Comparison of ENCODE assay signal across 17 cellular contexts in genomic region chr12:1185460-1186182, GRCh38.
DNase-seq lines count a peak whose midpoint lies in the region; ATAC-seq and TF ChIP-seq lines count a peak whose summit lies in the region.
"Had no signal": no experiment of that assay in that cellular context is flagged by ENCODE, and none has a peak within 500 bp of the region (broad histone marks: within the 10 kb centered on the region; RNA-seq: fewer than 3 reads in every experiment).

No MANE protein-coding gene starts in this region.

- H3K4me2 ChIP-seq in osteoblast (ENCODE audit: insufficient read depth, low read length) = no peak overlapping the region
- H3K4me2 ChIP-seq: A549 had no signal

- H3K9me3 ChIP-seq in HUES48 (ENCODE audit: control insufficient read depth, insufficient read depth, low read length) = no peaks in the 10 kb centered on the region
- no peaks in the 10 kb centered on the region for H3K9me3 ChIP-seq in osteoblast (ENCODE audit: low read depth, low read length)
- H3K9me3 ChIP-seq: A549, ovary, testis had no signal

- peaks cover 10% of the 10 kb centered on the region for H3K4me1 Mint-ChIP-seq in activated CD4-positive, alpha-beta memory T cell treated with anti-CD3 and anti-CD28 coated beads for 36 hours (ENCODE audit: low read depth)
- peaks cover 7% of the 10 kb centered on the region for H3K4me1 Mint-ChIP-seq in activated CD4-positive, alpha-beta memory T cell treated with anti-CD3 and anti-CD28 coated beads, Interleukin-2, amount 10 ng/mL, durations not matched to agents 7 days and 5 days

- H3K27ac ChIP-seq in HUES48 (ENCODE audit: low read depth, low read length) (peak overlapping the region; percentile 14), osteoblast (ENCODE audit: low read depth, low read length) (peak overlapping the region; percentile 81)
- H3K27ac ChIP-seq: A549, ovary, testis had no signal

- H2AFZ ChIP-seq in osteoblast (ENCODE audit: low read length) = no peak overlapping the region

- CTCF ChIA-PET in activated CD4-positive, alpha-beta memory T cell treated with anti-CD3 and anti-CD28 coated beads for 36 hours (lab: Charles Lee) = interaction anchor here (2.8 kb wide), 1 partner anchor 67 kb away, joined by 13 read pairs; no protein-coding TSS in a partner anchor
- CTCF ChIA-PET in activated CD4-positive, alpha-beta memory T cell treated with anti-CD3 and anti-CD28 coated beads, Interleukin-2, amount 10 ng/mL, durations not matched to agents 7 days and 5 days (lab: Charles Lee) = no interaction called here

- TF ChIP-seq CTCF in osteoblast (IDR thresholded peaks at IDR 0.05; ENCODE audit: extremely low read depth, low read depth, low read length) = no peak

- no peaks in the 10 kb centered on the region for H3K27me3 ChIP-seq in HUES48 (ENCODE audit: control insufficient read depth, insufficient read depth, low read length)
- H3K27me3 ChIP-seq in osteoblast (ENCODE audit: insufficient read depth, low read length) = no peaks in the 10 kb centered on the region
- H3K27me3 ChIP-seq: ovary, testis had no signal

- no peaks in the 10 kb centered on the region for H3K9me3 Mint-ChIP-seq in activated CD4-positive, alpha-beta memory T cell treated with anti-CD3 and anti-CD28 coated beads for 36 hours
- H3K9me3 Mint-ChIP-seq in activated CD4-positive, alpha-beta memory T cell treated with anti-CD3 and anti-CD28 coated beads, Interleukin-2, amount 10 ng/mL, durations not matched to agents 7 days and 5 days = no peaks in the 10 kb centered on the region
- H3K9me3 Mint-ChIP-seq: activated naive CD4-positive, alpha-beta T cell treated with anti-CD3 and anti-CD28 coated beads for 36 hours had no signal

- POLR2A ChIA-PET in activated CD4-positive, alpha-beta memory T cell treated with anti-CD3 and anti-CD28 coated beads for 36 hours (lab: Charles Lee) = interaction anchor here (0.6 kb wide), 1 partner anchor 355 kb away, joined by 3 read pairs; no protein-coding TSS in a partner anchor
- POLR2A ChIA-PET in activated CD4-positive, alpha-beta memory T cell treated with anti-CD3 and anti-CD28 coated beads, Interleukin-2, amount 10 ng/mL, durations not matched to agents 7 days and 5 days (lab: Charles Lee) = no interaction called here

- H3K4me3 ChIP-seq in HUES48 (ENCODE audit: low read depth, low read length) (no peak overlapping the region), osteoblast (ENCODE audit: insufficient read depth, low read length) (no peak overlapping the region)
- H3K4me3 ChIP-seq: A549, ovary, testis had no signal

- H3K4me1 ChIP-seq in HUES48 (ENCODE audit: control insufficient read depth, insufficient read depth, low read length) = peaks cover 8% of the 10 kb centered on the region; the same call in 1 of the 2 replicates
- H3K4me1 ChIP-seq in osteoblast (ENCODE audit: insufficient read depth, low read length) = peaks cover 40% of the 10 kb centered on the region
- H3K4me1 ChIP-seq: testis had no signal

- H3K79me2 ChIP-seq in osteoblast (ENCODE audit: insufficient read depth, low read length) = peaks cover 3% of the 10 kb centered on the region

- peaks cover 21% of the 10 kb centered on the region for H3K36me3 Mint-ChIP-seq in activated CD4-positive, alpha-beta memory T cell treated with anti-CD3 and anti-CD28 coated beads for 36 hours
- H3K36me3 Mint-ChIP-seq in activated CD4-positive, alpha-beta memory T cell treated with anti-CD3 and anti-CD28 coated beads, Interleukin-2, amount 10 ng/mL, durations not matched to agents 7 days and 5 days (ENCODE audit: low read depth) = peaks cover 15% of the 10 kb centered on the region

- ATAC-seq in GM21619 (IDR thresholded peaks at IDR 0.05; ENCODE audit: unreplicated experiment) (peak; percentile 81), HG02571 (IDR thresholded peaks at IDR 0.05; ENCODE audit: unreplicated experiment) (no peak), HG03442 (IDR thresholded peaks at IDR 0.05; ENCODE audit: unreplicated experiment) (no peak)
- ATAC-seq: A549, Right ventricle myocardium inferior had no signal

- no peaks in the 10 kb centered on the region for H4K20me1 ChIP-seq in osteoblast (ENCODE audit: insufficient read depth, low read length)

- no peak overlapping the region for H3K9ac ChIP-seq in HUES48 (ENCODE audit: low read depth, low read length)

- intact Hi-C loops in activated CD4-positive, alpha-beta memory T cell treated with anti-CD3 and anti-CD28 coated beads for 36 hours (cut with micrococcal nuclease) = no loop called here

- no peak for DNase-seq in activated CD4-positive, alpha-beta memory T cell treated with anti-CD3 and anti-CD28 coated beads for 36 hours
- DNase-seq in activated CD4-positive, alpha-beta memory T cell treated with anti-CD3 and anti-CD28 coated beads, Interleukin-2, amount 10 ng/mL, durations not matched to agents 7 days and 5 days = no peak
- DNase-seq in osteoblast (ENCODE audit: insufficient read length, low spot score, missing footprints) = no peak
- no peak for DNase-seq in HuH-7.5 (ENCODE audit: low spot score)
- DNase-seq: activated CD8-positive, alpha-beta memory T cell treated with anti-CD3 and anti-CD28 coated beads for 24 hours; activated naive CD4-positive, alpha-beta T cell treated with anti-CD3 and anti-CD28 coated beads for 36 hours; GF-D8; NCI-H146; NCI-H69; ovary; testis had no signal

- H3K4me3 Mint-ChIP-seq in activated CD4-positive, alpha-beta memory T cell treated with anti-CD3 and anti-CD28 coated beads for 36 hours = no peak overlapping the region
- no peak overlapping the region for H3K4me3 Mint-ChIP-seq in activated CD4-positive, alpha-beta memory T cell treated with anti-CD3 and anti-CD28 coated beads, Interleukin-2, amount 10 ng/mL, durations not matched to agents 7 days and 5 days
- H3K4me3 Mint-ChIP-seq: activated naive CD4-positive, alpha-beta T cell treated with anti-CD3 and anti-CD28 coated beads for 36 hours had no signal

- no peaks in the 10 kb centered on the region for H3K27me3 Mint-ChIP-seq in activated CD4-positive, alpha-beta memory T cell treated with anti-CD3 and anti-CD28 coated beads for 36 hours
- no peaks in the 10 kb centered on the region for H3K27me3 Mint-ChIP-seq in activated CD4-positive, alpha-beta memory T cell treated with anti-CD3 and anti-CD28 coated beads, Interleukin-2, amount 10 ng/mL, durations not matched to agents 7 days and 5 days

- H3K27ac Mint-ChIP-seq in activated CD4-positive, alpha-beta memory T cell treated with anti-CD3 and anti-CD28 coated beads for 36 hours = peak overlapping the region; percentile 15
- H3K27ac Mint-ChIP-seq in activated CD4-positive, alpha-beta memory T cell treated with anti-CD3 and anti-CD28 coated beads, Interleukin-2, amount 10 ng/mL, durations not matched to agents 7 days and 5 days = no peak overlapping the region
- H3K27ac Mint-ChIP-seq: activated naive CD4-positive, alpha-beta T cell treated with anti-CD3 and anti-CD28 coated beads for 36 hours had no signal

- peaks cover 35% of the 10 kb centered on the region for H3K36me3 ChIP-seq in HUES48 (ENCODE audit: control insufficient read depth, insufficient read depth, low read length)
- H3K36me3 ChIP-seq in osteoblast (ENCODE audit: insufficient read depth, low read length) = peaks cover 8% of the 10 kb centered on the region
- H3K36me3 ChIP-seq: ovary had no signal
